ENCODE assay signal across 21 cellular contexts in the genomic region with DNA sequence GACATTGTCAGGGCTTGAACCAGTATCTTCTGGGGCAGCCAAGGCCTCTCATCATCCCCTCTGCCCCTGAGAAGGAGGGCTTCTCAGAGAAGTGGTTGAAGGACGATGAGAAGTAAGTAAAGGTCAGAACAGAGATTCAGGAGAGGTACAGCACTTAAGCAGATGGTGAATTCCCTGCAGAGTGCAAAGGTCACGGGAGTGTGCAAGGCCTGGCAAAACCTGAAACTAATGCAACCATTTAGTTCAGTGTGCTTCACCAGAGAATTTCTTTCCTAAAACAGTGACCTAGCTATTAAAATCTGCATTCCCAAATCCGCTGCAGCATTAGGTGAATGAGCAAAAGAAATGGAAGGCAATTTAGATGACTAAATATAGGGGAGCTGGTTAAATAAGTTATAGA. TPM values are rescaled to one million over a fixed set of nuclear protein-coding genes. Genes with fewer than 3 reads are reported as not detected.
DNase-seq lines count a peak whose midpoint lies in the region; ATAC-seq, FAIRE-seq and TF ChIP-seq lines count a peak whose summit lies in the region.
"Had no signal": no experiment of that assay in that cellular context is flagged by ENCODE, and none has a peak within 500 bp of the region (broad histone marks: within the 10 kb centered on the region; RNA-seq: fewer than 3 reads in every experiment).

No MANE protein-coding gene starts in this region.

- WGBS in ovary, 3 donors = 78% methylated on average over 3 of the region's 3 CpGs

- no peaks in the 10 kb centered on the region for H3K27me3 ChIP-seq in Panc1 (ENCODE audit: control insufficient read depth, insufficient read depth, low read length)
- H3K27me3 ChIP-seq in ovary = no peaks in the 10 kb centered on the region
- H3K27me3 ChIP-seq: adrenal gland, heart right ventricle, neural progenitor cell had no signal

- no peak for ATAC-seq in activated CD8-positive, alpha-beta memory T cell treated with anti-CD3 and anti-CD28 coated beads, Interleukin-2, amount 10 ng/mL, durations not matched to agents 7 days and 5 days
- ATAC-seq in Panc1 = no peak
- ATAC-seq: GM23338, heart right ventricle, T-helper 17 cell had no signal

- no peak for DNase-seq in activated CD8-positive, alpha-beta memory T cell treated with anti-CD3 and anti-CD28 coated beads, Interleukin-2, amount 10 ng/mL, durations not matched to agents 7 days and 5 days
- no peak for DNase-seq in activated CD8-positive, alpha-beta memory T cell treated with anti-CD3 and anti-CD28 coated beads, Interleukin-2, amount 50 U/mL, for 4 hours
- DNase-seq in Panc1 (ENCODE audit: low read depth, low spot score) (no peak), left kidney (ENCODE audit: low read depth, low spot score) (peak; percentile 64), ovary (no peak), NCI-H187 (lab: John Stamatoyannopoulos, UW) (no peak), kidney (no peak)
- DNase-seq in stimulated activated CD8-positive, alpha-beta memory T cell treated with anti-CD3 and anti-CD28 coated beads, Interleukin-4, amount 100 ng/mL, for 48 hours = peak; percentile 21
- DNase-seq: activated B cell treated with CpG ODN at 0.5 μM for 24 hours, heart right ventricle, Kasumi-1, mesenchymal stem cell, NCI-H1092, NCI-H526 treated with DMSO at 0.1 percent for 48 hours, SIG-M5, T-helper 17 cell had no signal

- peaks cover 27% of the 10 kb centered on the region for H3K4me1 ChIP-seq in Panc1 (ENCODE audit: control insufficient read depth, insufficient read depth, low read length)
- no peaks in the 10 kb centered on the region for H3K4me1 ChIP-seq in ovary (ENCODE audit: insufficient read depth)
- peaks cover 0 to 8% of the 10 kb centered on the region in 2 donors for H3K4me1 ChIP-seq in kidney (ENCODE audit: control insufficient read depth in 1 of 2, insufficient read depth in 1 of 2, low read depth in 1 of 2, low read length in 2 of 2)
- H3K4me1 ChIP-seq: adrenal gland had no signal

- peaks cover 88% of the 10 kb centered on the region for H3K4me1 Mint-ChIP-seq in activated CD8-positive, alpha-beta memory T cell treated with anti-CD3 and anti-CD28 coated beads, Interleukin-2, amount 10 ng/mL, durations not matched to agents 7 days and 5 days

- no peaks in the 10 kb centered on the region for H3K9me3 Mint-ChIP-seq in activated CD8-positive, alpha-beta memory T cell treated with anti-CD3 and anti-CD28 coated beads, Interleukin-2, amount 10 ng/mL, durations not matched to agents 7 days and 5 days (ENCODE audit: low read depth)
- H3K9me3 Mint-ChIP-seq: activated B cell treated with CpG ODN at 0.5 μM for 24 hours, GM23338, neural progenitor cell had no signal

- no peak for FAIRE-seq in kidney (lab: Jason Lieb, UNC)
- FAIRE-seq: islet of Langerhans, urothelium cell line had no signal

- H3K36me3 Mint-ChIP-seq in activated CD8-positive, alpha-beta memory T cell treated with anti-CD3 and anti-CD28 coated beads, Interleukin-2, amount 10 ng/mL, durations not matched to agents 7 days and 5 days = peaks cover 18% of the 10 kb centered on the region
- H3K36me3 Mint-ChIP-seq: neural progenitor cell had no signal

- intact Hi-C loops in Panc1 (cut with micrococcal nuclease; ENCODE audit: unreplicated experiment) (no loop called here), ovary (cut with DNase I) (no loop called here), kidney (cut with DNase I) (no loop called here)

- in situ Hi-C loops in Panc1 (cut with HindIII; ENCODE audit: low pct_unique_long_range_greater_than_20kb, low sequenced_read_pairs) = no loop called here

- no peaks in the 10 kb centered on the region for H3K27me3 Mint-ChIP-seq in activated CD8-positive, alpha-beta memory T cell treated with anti-CD3 and anti-CD28 coated beads, Interleukin-2, amount 10 ng/mL, durations not matched to agents 7 days and 5 days
- H3K27me3 Mint-ChIP-seq: activated B cell treated with CpG ODN at 0.5 μM for 24 hours, T-helper 17 cell had no signal

- H3K9me3 ChIP-seq in Panc1 (ENCODE audit: control insufficient read depth, insufficient read depth, low read depth, low read length) (no peaks in the 10 kb centered on the region), ovary (no peaks in the 10 kb centered on the region), kidney (ENCODE audit: control insufficient read depth in 1 of 2, low read length in 2 of 2) (no peaks in the 10 kb centered on the region)
- H3K9me3 ChIP-seq: adrenal gland, heart right ventricle had no signal

- no peak for TF ChIP-seq POLR2A in ovary (IDR thresholded peaks at IDR 0.05)

- CTCF ChIA-PET in activated CD8-positive, alpha-beta memory T cell treated with anti-CD3 and anti-CD28 coated beads, Interleukin-2, amount 10 ng/mL, durations not matched to agents 7 days and 5 days (lab: Charles Lee) = interaction anchor here (0.7 to 6.1 kb wide), 3 partner anchors 11 to 97 kb away, joined by 3 to 57 read pairs (median 4); no protein-coding TSS in a partner anchor
- CTCF ChIA-PET in Panc1 (lab: Charles Lee) = interaction anchor here (0.6 kb wide), 1 partner anchor 182 kb away, joined by 3 read pairs; no protein-coding TSS in a partner anchor

- peak overlapping the region; percentile 72 for H3K27ac Mint-ChIP-seq in activated CD8-positive, alpha-beta memory T cell treated with anti-CD3 and anti-CD28 coated beads, Interleukin-2, amount 10 ng/mL, durations not matched to agents 7 days and 5 days
- H3K27ac Mint-ChIP-seq: activated B cell treated with CpG ODN at 0.5 μM for 24 hours, GM23338 had no signal

- H3K36me3 ChIP-seq in Panc1 (ENCODE audit: control insufficient read depth, insufficient read depth, low read length) (no peaks in the 10 kb centered on the region), ovary (no peaks in the 10 kb centered on the region), kidney (ENCODE audit: control insufficient read depth in 1 of 2, insufficient read depth in 2 of 2, low read length in 2 of 2) (no peaks in the 10 kb centered on the region)
- H3K36me3 ChIP-seq: adrenal gland, heart right ventricle, neural progenitor cell had no signal

- peak overlapping the region; percentile 51 for H3K4me3 Mint-ChIP-seq in activated CD8-positive, alpha-beta memory T cell treated with anti-CD3 and anti-CD28 coated beads, Interleukin-2, amount 10 ng/mL, durations not matched to agents 7 days and 5 days
- H3K4me3 Mint-ChIP-seq: activated B cell treated with CpG ODN at 0.5 μM for 24 hours, GM23338, neural progenitor cell, T-helper 17 cell had no signal

- POLR2A ChIA-PET in Panc1 (lab: Charles Lee) = no interaction called here

- no TSS peak for BruUV-seq in Panc1 (replicated peaks; lab: Mats Ljungman, UMichigan)

- H3K9ac ChIP-seq in kidney (ENCODE audit: low read length in 2 of 2) = no peak overlapping the region
- H3K9ac ChIP-seq: neural progenitor cell had no signal

- no peak overlapping the region for H3K4me3 ChIP-seq in Panc1 (ENCODE audit: low read depth in 2 of 2, low read length in 2 of 2)
- H3K4me3 ChIP-seq in ovary = no peak overlapping the region
- H3K4me3 ChIP-seq in kidney (ENCODE audit: low read length in 2 of 2) = no peak overlapping the region
- H3K4me3 ChIP-seq: adrenal gland, GM23338, neural progenitor cell had no signal

- H3K27ac ChIP-seq in Panc1 (ENCODE audit: low read length) = peak overlapping the region; percentile 10; the same call in 1 of the 2 replicates
- no peak overlapping the region for H3K27ac ChIP-seq in ovary
- H3K27ac ChIP-seq in kidney (ENCODE audit: low read depth in 2 of 2, low read length in 2 of 2) = no peak overlapping the region
- H3K27ac ChIP-seq: adrenal gland, neural progenitor cell had no signal

- TF ChIP-seq CTCF in Panc1 (IDR thresholded peaks at IDR 0.05) (no peak), ovary (IDR thresholded peaks at IDR 0.05) (no peak), kidney (IDR thresholded peaks at IDR 0.05; ENCODE audit: borderline replicate concordance, extremely low read depth, insufficient read depth) (no peak)

- TF ChIP-seq EP300 in ovary (IDR thresholded peaks at IDR 0.05) = no peak

RNA-seq across cellular contexts. Expression of a gene that starts 58.4 kb away (rescaled TPM):
- total RNA-seq in activated CD8-positive, alpha-beta memory T cell treated with anti-CD3 and anti-CD28 coated beads, Interleukin-2, amount 10 ng/mL, durations not matched to agents 7 days and 5 days = 10 to 100 TPM; 16.2 to 36.0 TPM
- total RNA-seq in Panc1 (2021; ENCODE audit: unreplicated experiment) (30.6 TPM), ovary (10 to 100 TPM in 4 of 7 donors, 1 to 10 TPM in 3; 4.5 to 13.7 (median 11.2) TPM), kidney (8.4 TPM)
- polyA plus RNA-seq in Panc1 (2012; ENCODE audit: insufficient read length) = 25.6 TPM
- polyA plus RNA-seq in ovary (1 to 10 TPM; 4.5 to 6.0 TPM), kidney (ENCODE audit: insufficient read depth, low read depth, low replicate concordance) (1.5 TPM)

Comparison
In these comparisons a context has a peak if more than half of its experiments do, and no peak if none do; other contexts are left out.
1. DNase-seq: peak in left kidney (single experiment) and stimulated activated CD8-positive, alpha-beta memory T cell treated with anti-CD3 and anti-CD28 coated beads, Interleukin-4, amount 100 ng/mL, for 48 hours (single experiment); none in activated CD8-positive, alpha-beta memory T cell treated with anti-CD3 and anti-CD28 coated beads, Interleukin-2, amount 10 ng/mL, durations not matched to agents 7 days and 5 days (single experiment), activated CD8-positive, alpha-beta memory T cell treated with anti-CD3 and anti-CD28 coated beads, Interleukin-2, amount 50 U/mL, for 4 hours (single experiment), Panc1 (single experiment), ovary (0 of 5), NCI-H187 (0 of 2) and kidney (single experiment).